9 cellular contexts compared by ENCODE assay signal in the genomic region with DNA sequence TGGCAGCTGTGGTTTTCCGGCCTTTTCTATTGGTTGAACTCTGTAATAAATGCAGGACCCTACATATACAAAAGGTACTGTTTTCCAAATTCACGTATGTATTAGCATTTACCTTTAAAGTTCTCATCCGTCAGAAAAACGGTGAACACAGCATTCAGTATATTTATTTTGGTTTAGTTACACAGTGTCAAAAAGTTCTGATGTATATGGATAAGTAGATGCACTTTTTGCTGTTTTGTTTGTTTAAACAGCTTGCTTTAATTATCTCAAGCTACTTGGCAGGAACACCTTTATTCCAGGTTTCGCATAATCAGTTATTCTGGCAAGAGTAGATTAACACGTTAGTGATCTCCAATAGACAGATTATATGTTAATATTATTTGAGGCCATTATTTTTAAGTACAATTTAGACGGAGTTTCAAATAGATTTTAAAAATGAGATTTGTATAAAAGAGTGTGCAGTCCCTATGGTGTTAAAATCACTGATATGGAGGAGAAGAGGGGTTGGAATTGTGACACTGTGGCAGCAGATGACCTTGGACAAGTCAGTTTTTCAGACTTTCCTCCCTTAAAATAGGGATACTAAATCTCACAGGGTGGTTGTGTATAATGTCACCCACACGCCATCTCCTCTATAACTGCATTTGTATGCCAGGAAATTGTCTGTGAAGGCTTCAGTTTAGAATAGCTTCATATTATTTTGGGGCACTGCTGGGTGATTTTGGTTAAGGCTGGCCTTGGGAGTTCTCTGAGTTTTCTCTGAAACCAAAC. TPM values are rescaled to one million over a fixed set of nuclear protein-coding genes. Genes with fewer than 3 reads are reported as not detected.
DNase-seq lines count a peak whose midpoint lies in the region; ATAC-seq, FAIRE-seq and TF ChIP-seq lines count a peak whose summit lies in the region.
"Had no signal": no experiment of that assay in that cellular context is flagged by ENCODE, and none has a peak within 500 bp of the region (broad histone marks: within the 10 kb centered on the region; RNA-seq: fewer than 3 reads in every experiment).

No MANE protein-coding gene starts in this region.

- no peak for ATAC-seq in GM21619 (IDR thresholded peaks at IDR 0.05; ENCODE audit: unreplicated experiment)

- CTCF ChIA-PET in PC-9 (lab: Charles Lee): interaction anchor here (0.7 kb wide), 1 partner anchor 118 kb away, joined by 18 read pairs; no protein-coding TSS in a partner anchor
- CTCF ChIA-PET in endothelial cell of umbilical vein (lab: Charles Lee): interaction anchor here (0.7 to 2.4 kb wide), 4 partner anchors 65 to 141 kb away, joined by 3 to 18 read pairs (median 4); no protein-coding TSS in a partner anchor

- no peak overlapping the region for H2BK12ac ChIP-seq in trophoblast cell (ENCODE audit: low read length)

- H2BK120ac ChIP-seq in trophoblast cell (ENCODE audit: insufficient read depth, low read length, poor library complexity): no peak overlapping the region

- no peak for TF ChIP-seq POLR2A in endothelial cell of umbilical vein (IDR thresholded peaks at IDR 0.05; ENCODE audit: low read depth, low read length)

- H2AK5ac ChIP-seq in trophoblast cell (ENCODE audit: low read length): no peak overlapping the region

- peak overlapping the region; percentile 49 for H3K4ac ChIP-seq in trophoblast cell (ENCODE audit: low read depth, low read length)

- H3K36me3 ChIP-seq in PC-9 (ENCODE audit: low read depth) (peaks cover 52% of the 10 kb centered on the region), endothelial cell of umbilical vein (ENCODE audit: control insufficient read depth in 2 of 2, extremely low read depth in 1 of 2, insufficient read depth in 2 of 2, low read length in 2 of 2) (peaks cover 15 to 25% of the 10 kb centered on the region in 2 experiments), trophoblast cell (ENCODE audit: control insufficient read depth in 1 of 2, insufficient read depth in 2 of 2, low read length in 2 of 2) (peaks cover 15 to 19% of the 10 kb centered on the region in 2 experiments)

- H3K4me2 ChIP-seq in PC-9 (peak overlapping the region; percentile 85), endothelial cell of umbilical vein (ENCODE audit: insufficient read depth, low read length) (peak overlapping the region; percentile 96), trophoblast cell (ENCODE audit: low read length) (peak overlapping the region; percentile 42)

- no TSS peak for BruUV-seq in PC-9 (replicated peaks; lab: Mats Ljungman, UMichigan)
- no TSS peak for BruUV-seq in endothelial cell of umbilical vein (replicated peaks; lab: Mats Ljungman, UMichigan)

- intact Hi-C loops in PC-9 (cut with micrococcal nuclease; ENCODE audit: unreplicated experiment): loop anchor here (1.0 kb wide), 2 partner anchors 11 to 63 kb away; no protein-coding TSS in a partner anchor
- intact Hi-C loops in endothelial cell of umbilical vein (cut with micrococcal nuclease): loop anchor here (1.0 kb wide), 1 partner anchor 327 kb away; no protein-coding TSS in a partner anchor

- H3K23ac ChIP-seq in trophoblast cell (ENCODE audit: low read length): no peak overlapping the region

- POLR2A ChIA-PET in PC-9 (lab: Charles Lee; ENCODE audit: unreplicated experiment) (interaction anchor here (0.6 kb wide), 1 partner anchor 13 kb away, joined by 3 read pairs; no protein-coding TSS in a partner anchor), endothelial cell of umbilical vein (lab: Charles Lee) (no interaction called here)

- peak; percentile 38 for FAIRE-seq in endothelial cell of umbilical vein (lab: Jason Lieb, UNC)

- H3K14ac ChIP-seq in trophoblast cell (ENCODE audit: low read length): no peak overlapping the region

- H4K12ac ChIP-seq in trophoblast cell (ENCODE audit: low read depth, low read length): no peak overlapping the region

- peak; percentile 32 for DNase-seq in DMS 273 (lab: John Stamatoyannopoulos, UW; ENCODE audit: unreplicated experiment)
- no peak for DNase-seq in PC-9
- DNase-seq in endothelial cell of umbilical vein (ENCODE audit: low read depth, low spot score): no peak
- no peak for DNase-seq in trophoblast cell
- DNase-seq in NCI-H2081 treated with DMSO at 0.1 percent for 48 hours (lab: John Stamatoyannopoulos, UW): no peak
- no peak for DNase-seq in iPS-NIHi7 (ENCODE audit: extremely low spot score)
- DNase-seq in stimulated activated naive CD4-positive, alpha-beta T cell treated with Interleukin-2 at 50 U/mL for 16 hours (lab: John Stamatoyannopoulos, UW): no peak
- DNase-seq: retina had no signal

- peaks cover 25% of the 10 kb centered on the region for H3K4me1 ChIP-seq in PC-9 (replicated peaks; ENCODE audit: insufficient read depth)
- H3K4me1 ChIP-seq in endothelial cell of umbilical vein (ENCODE audit: control insufficient read depth, extremely low read depth, insufficient read depth, low read length): peaks cover 26% of the 10 kb centered on the region
- H3K4me1 ChIP-seq in trophoblast cell (ENCODE audit: control insufficient read depth in 1 of 2, insufficient read depth in 2 of 2, low read length in 2 of 2): peaks cover 3 to 8% of the 10 kb centered on the region in 2 experiments

- H3K9me3 ChIP-seq in PC-9 (ENCODE audit: insufficient read depth, low read depth) (no peaks in the 10 kb centered on the region), endothelial cell of umbilical vein (replicated peaks; ENCODE audit: control insufficient read depth, insufficient read depth, low read length) (no peaks in the 10 kb centered on the region), trophoblast cell (ENCODE audit: insufficient read depth, low read depth, low read length) (no peaks in the 10 kb centered on the region)

- H3K9ac ChIP-seq in endothelial cell of umbilical vein (replicated peaks; ENCODE audit: extremely low read depth, insufficient read depth, low read length) (peak overlapping the region; percentile 94), trophoblast cell (ENCODE audit: low read length) (no peak overlapping the region)

- H3K79me2 ChIP-seq in PC-9 (ENCODE audit: low read depth): peaks cover 49% of the 10 kb centered on the region
- peaks cover 50% of the 10 kb centered on the region for H3K79me2 ChIP-seq in endothelial cell of umbilical vein (ENCODE audit: control insufficient read depth, insufficient read depth, low read length)
- peaks cover 12% of the 10 kb centered on the region for H3K79me2 ChIP-seq in trophoblast cell (ENCODE audit: control insufficient read depth, insufficient read depth, low read length, poor library complexity)

- H4K20me1 ChIP-seq in PC-9 (ENCODE audit: insufficient read depth) (peaks cover 46% of the 10 kb centered on the region), endothelial cell of umbilical vein (replicated peaks; ENCODE audit: control insufficient read depth, extremely low read depth, insufficient read depth, low read length) (peaks cover 19% of the 10 kb centered on the region)

- H3K27me3 ChIP-seq in PC-9 (ENCODE audit: insufficient read depth, low read depth) (no peaks in the 10 kb centered on the region), endothelial cell of umbilical vein (ENCODE audit: control insufficient read depth in 2 of 2, insufficient read depth in 2 of 2, low read length in 2 of 2) (no peaks in the 10 kb centered on the region), trophoblast cell (ENCODE audit: insufficient read depth, low read length) (no peaks in the 10 kb centered on the region)

- H3K9me2 ChIP-seq in PC-9 (ENCODE audit: insufficient read depth): no peaks in the 10 kb centered on the region

- H2AFZ ChIP-seq in PC-9 (no peak overlapping the region), endothelial cell of umbilical vein (ENCODE audit: low read depth, low read length) (no peak overlapping the region), trophoblast cell (ENCODE audit: insufficient read depth, low read length, poor library complexity) (no peak overlapping the region)

- TF ChIP-seq CTCF in PC-9 (conservative IDR thresholded peaks at IDR 0.05) (no peak), endothelial cell of umbilical vein (IDR thresholded peaks at IDR 0.05; ENCODE audit: extremely low read depth in 1 of 2, insufficient read depth in 1 of 2, low read depth in 1 of 2, low read length in 2 of 2) (no peak)

- WGBS in trophoblast cell (ENCODE audit: extremely low coverage, insufficient coverage, insufficient read length): 100% methylated on average over 1 of the region's 8 CpGs

- dilution Hi-C loops in endothelial cell of umbilical vein (cut with MboI; ENCODE audit: extremely low pct_ligation_motif_present, low sequenced_read_pairs): no loop called here

- H3K27ac ChIP-seq in PC-9 (peak overlapping the region; percentile 91), endothelial cell of umbilical vein (ENCODE audit: insufficient read depth, low read depth, low read length) (peak overlapping the region; percentile 80), trophoblast cell (ENCODE audit: low read depth, low read length) (no peak overlapping the region)

- H3K4me3 ChIP-seq in PC-9 (peak overlapping the region; percentile 97), endothelial cell of umbilical vein (replicated peaks in 1 of 3; ENCODE audit: insufficient read depth in 1 of 3, low read depth in 1 of 3, low read length in 3 of 3) (peak overlapping the region; percentile 66 to 94 (median 85)), trophoblast cell (ENCODE audit: low read depth, low read length) (no peak overlapping the region)

- H4K91ac ChIP-seq in trophoblast cell (ENCODE audit: low read depth, low read length): no peak overlapping the region

- H3F3A ChIP-seq in PC-9 (ENCODE audit: insufficient read depth, low read depth): peaks cover 31% of the 10 kb centered on the region

- H4K8ac ChIP-seq in trophoblast cell (ENCODE audit: low read depth, low read length): no peak overlapping the region

- H3K79me1 ChIP-seq in trophoblast cell (ENCODE audit: low read length): peaks cover 15% of the 10 kb centered on the region

- H2BK5ac ChIP-seq in trophoblast cell (ENCODE audit: low read depth, low read length, poor library complexity): no peak overlapping the region

- no peaks in the 10 kb centered on the region for H3K9me1 ChIP-seq in endothelial cell of umbilical vein (replicated peaks; ENCODE audit: control insufficient read depth, extremely low read depth, insufficient read depth, low read length)

- no peak overlapping the region for H3K18ac ChIP-seq in trophoblast cell (ENCODE audit: low read length)

RNA-seq across cellular contexts. Expression of gene HERPUD1, which starts 2.1 kb away (rescaled TPM):
- total RNA-seq in PC-9 (2021) (23.5 and 35.3 TPM in 2 replicates), endothelial cell of umbilical vein (101 and 109 TPM in 2 replicates)
- 105 and 107 TPM in 2 replicates for polyA plus RNA-seq in endothelial cell of umbilical vein
- 79.8 and 103 TPM in 2 replicates for polyA plus RNA-seq in endothelial cell of umbilical vein (2011; cell fraction: cytosol; rRNA removed)
- 233 and 249 TPM in 2 replicates for polyA plus RNA-seq in endothelial cell of umbilical vein (2011; cell fraction: nucleus; rRNA removed)
- polyA plus RNA-seq in endothelial cell of umbilical vein (2012): 83.3 and 94.7 TPM in 2 replicates
- polyA minus RNA-seq in endothelial cell of umbilical vein: 239 and 250 TPM in 2 replicates
- 66.9 TPM for polyA minus RNA-seq in endothelial cell of umbilical vein (2011; cell fraction: cytosol; rRNA and poly(A)+ RNA removed)
- 262 and 391 TPM in 2 replicates for polyA minus RNA-seq in endothelial cell of umbilical vein (2011; cell fraction: nucleus; rRNA and poly(A)+ RNA removed)
- 252 and 267 TPM in 2 replicates for polyA plus RNA-seq in trophoblast cell (2013)

RNA-seq across cellular contexts. Expression of gene CETP, which starts 27.7 kb away (rescaled TPM):
- total RNA-seq in PC-9 (2021) (not detected in 2 replicates), endothelial cell of umbilical vein (2.8 and 3.3 TPM in 2 replicates)
- polyA plus RNA-seq in endothelial cell of umbilical vein: 1.9 and 2.2 TPM in 2 replicates
- polyA plus RNA-seq in endothelial cell of umbilical vein (2011; cell fraction: cytosol; rRNA removed): 1.8 and 2.2 TPM in 2 replicates
- 1.6 and 1.9 TPM in 2 replicates for polyA plus RNA-seq in endothelial cell of umbilical vein (2011; cell fraction: nucleus; rRNA removed)
- 0.30 and 0.75 TPM in 2 replicates for polyA plus RNA-seq in endothelial cell of umbilical vein (2012)
- 1.1 and 2.3 TPM in 2 replicates for polyA minus RNA-seq in endothelial cell of umbilical vein
- not detected for polyA minus RNA-seq in endothelial cell of umbilical vein (2011; cell fraction: cytosol; rRNA and poly(A)+ RNA removed)
- 0.24 and 0.38 TPM in 2 replicates for polyA minus RNA-seq in endothelial cell of umbilical vein (2011; cell fraction: nucleus; rRNA and poly(A)+ RNA removed)
- polyA plus RNA-seq in trophoblast cell (2013): 0.07 and 0.12 TPM in 2 replicates

RNA-seq across cellular contexts. Expression of gene NLRC5, which starts 55.3 kb away (rescaled TPM):
- 21.9 and 29.7 TPM in 2 replicates for total RNA-seq in PC-9 (2021)
- total RNA-seq in endothelial cell of umbilical vein: 20.1 and 26.3 TPM in 2 replicates
- 7.4 and 8.0 TPM in 2 replicates for polyA plus RNA-seq in endothelial cell of umbilical vein
- polyA plus RNA-seq in endothelial cell of umbilical vein (2011; cell fraction: cytosol; rRNA removed): 5.1 and 5.7 TPM in 2 replicates
- polyA plus RNA-seq in endothelial cell of umbilical vein (2011; cell fraction: nucleus; rRNA removed): 33.9 and 47.2 TPM in 2 replicates
- polyA plus RNA-seq in endothelial cell of umbilical vein (2012): 11.6 and 14.4 TPM in 2 replicates
- polyA minus RNA-seq in endothelial cell of umbilical vein: 14.2 and 18.8 TPM in 2 replicates
- 17.2 TPM for polyA minus RNA-seq in endothelial cell of umbilical vein (2011; cell fraction: cytosol; rRNA and poly(A)+ RNA removed)
- 33.6 and 37.9 TPM in 2 replicates for polyA minus RNA-seq in endothelial cell of umbilical vein (2011; cell fraction: nucleus; rRNA and poly(A)+ RNA removed)
- 0.08 and 0.11 TPM in 2 replicates for polyA plus RNA-seq in trophoblast cell (2013)

Comparison
In these comparisons a context has a peak if more than half of its experiments do, and no peak if none do; other contexts are left out.
1. H3K4me2 ChIP-seq: peak in every context shown above with its lines; median percentile 96 in endothelial cell of umbilical vein; 85 in PC-9; 42 in trophoblast cell.